In the genomic region with DNA sequence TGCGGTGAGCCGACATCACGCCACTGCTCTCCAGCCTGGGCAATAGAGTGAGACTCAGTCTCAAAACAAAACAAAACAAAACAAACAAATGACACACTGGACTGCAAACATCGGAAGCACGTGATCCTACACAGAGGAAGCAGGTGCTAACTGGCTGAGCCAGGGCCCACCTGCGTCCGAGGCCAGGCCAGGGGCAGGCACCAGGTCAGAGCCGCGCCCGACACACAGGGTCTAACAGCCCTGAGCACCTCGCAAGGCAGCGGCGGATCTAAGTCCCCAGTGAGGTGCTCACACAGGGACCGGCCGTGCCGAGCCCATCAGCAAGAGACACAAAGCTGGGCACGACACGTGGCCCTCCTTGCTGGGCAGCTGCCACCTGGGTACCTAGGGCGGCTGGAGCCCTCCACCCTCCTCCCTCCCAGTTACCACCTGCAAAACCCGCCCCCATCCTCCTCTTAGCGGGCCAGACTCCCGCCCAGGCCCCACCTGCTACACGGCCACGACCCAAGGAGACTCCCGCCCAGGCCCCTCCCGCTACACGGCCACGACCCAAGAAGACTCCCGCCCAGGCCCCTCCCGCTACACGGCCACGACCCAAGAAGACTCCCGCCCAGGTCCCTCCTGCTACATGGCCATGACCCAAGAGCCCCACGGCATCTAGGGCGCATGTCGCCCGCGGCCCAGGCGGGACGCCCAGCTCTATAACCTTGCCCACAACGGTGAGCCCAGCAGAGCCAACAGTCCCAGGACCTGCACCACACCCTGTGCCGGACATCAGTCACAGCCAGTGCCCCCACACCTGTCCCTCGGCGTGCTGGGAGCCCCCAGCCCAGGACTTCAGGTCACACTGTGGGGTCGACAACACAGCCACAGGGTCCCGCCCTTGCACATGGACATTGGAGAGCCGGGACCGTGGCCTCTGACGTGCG, we compare ENCODE assay signal across 24 cellular contexts. TPM values are rescaled to one million over a fixed set of nuclear protein-coding genes. Genes with fewer than 3 reads are reported as not detected.
DNase-seq lines count a peak whose midpoint lies in the region; ATAC-seq and TF ChIP-seq lines count a peak whose summit lies in the region.
"Had no signal": no experiment of that assay in that cellular context is flagged by ENCODE, and none has a peak within 500 bp of the region (broad histone marks: within the 10 kb centered on the region; RNA-seq: fewer than 3 reads in every experiment).

No MANE protein-coding gene starts in this region.

- in situ Hi-C loops in IMR-90 (cut with MboI; ENCODE audit: low sequenced_read_pairs): no loop called here

- H2BK20ac ChIP-seq in IMR-90 (ENCODE audit: low read depth, low read length): no peak overlapping the region

- CTCF ChIA-PET in IMR-90 (lab: Yijun Ruan, JAX) (no interaction called here), WTC11 (lab: Charles Lee) (interaction anchor here (1.3 kb wide), 1 partner anchor 20 kb away, joined by 4 read pairs; no protein-coding TSS in a partner anchor), A673 (lab: Charles Lee) (no interaction called here)

- no peaks in the 10 kb centered on the region for H3K9me1 ChIP-seq in IMR-90 (ENCODE audit: insufficient read depth, low read length)

- H3K9me3 ChIP-seq in IMR-90 (ENCODE audit: control insufficient read depth, insufficient read depth, low read length): no peaks in the 10 kb centered on the region
- H3K9me3 ChIP-seq in lower lobe of right lung: no peaks in the 10 kb centered on the region
- H3K9me3 ChIP-seq in hepatocyte (ENCODE audit: low read depth): no peaks in the 10 kb centered on the region
- H3K9me3 ChIP-seq in A673 (ENCODE audit: low read depth, low read length, poor library complexity, severe bottlenecking): no peaks in the 10 kb centered on the region
- H3K9me3 ChIP-seq: transverse colon had no signal

- H3K27me3 Mint-ChIP-seq in WTC11 (ENCODE audit: low read depth): no peaks in the 10 kb centered on the region
- H3K27me3 Mint-ChIP-seq: activated T-cell treated with anti-CD3 and anti-CD28 coated beads, Interleukin-2, amount 50 U/mL, for 24 hours; brain had no signal

- no peak overlapping the region for H2BK120ac ChIP-seq in IMR-90 (ENCODE audit: low read depth, low read length)

- H3K36me3 ChIP-seq in IMR-90 (ENCODE audit: control insufficient read depth, insufficient read depth, low read length): peaks cover 57% of the 10 kb centered on the region
- H3K36me3 ChIP-seq in lower lobe of right lung: peaks cover 87% of the 10 kb centered on the region
- H3K36me3 ChIP-seq in hepatocyte (replicated peaks; ENCODE audit: insufficient read depth, low read depth): no peaks in the 10 kb centered on the region
- H3K36me3 ChIP-seq in A673 (ENCODE audit: insufficient read depth, low read length, poor library complexity, severe bottlenecking): peaks cover 32% of the 10 kb centered on the region

- H3K36me3 Mint-ChIP-seq in WTC11: peaks cover 46% of the 10 kb centered on the region

- H3K4me3 Mint-ChIP-seq in WTC11: no peak overlapping the region
- H3K4me3 Mint-ChIP-seq: activated T-cell treated with anti-CD3 and anti-CD28 coated beads, Interleukin-2, amount 50 U/mL, for 24 hours; brain; nephron had no signal

- H3K14ac ChIP-seq in IMR-90 (replicated peaks; ENCODE audit: low read depth, low read length): no peak overlapping the region

- 0 out of 2 replicates have a peak overlapping the region, but pooled peaks have one; percentile 6 for H3K27ac Mint-ChIP-seq in WTC11
- H3K27ac Mint-ChIP-seq: activated T-cell treated with anti-CD3 and anti-CD28 coated beads, Interleukin-2, amount 50 U/mL, for 24 hours; brain; nephron had no signal

- no peak overlapping the region for H3K23ac ChIP-seq in IMR-90 (ENCODE audit: low read depth, low read length)

- no peak overlapping the region for H3K9ac ChIP-seq in IMR-90 (ENCODE audit: low read depth, low read length)

- H3K27ac ChIP-seq in IMR-90 (ENCODE audit: insufficient read depth, low read length) (no peak overlapping the region), lower lobe of right lung (no peak overlapping the region), hepatocyte (no peak overlapping the region), A673 (ENCODE audit: low read depth, low read length, poor library complexity, severe bottlenecking) (no peak overlapping the region)
- H3K27ac ChIP-seq: epithelial cell of prostate, transverse colon had no signal

- no peak for TF ChIP-seq CTCF in IMR-90 (conservative IDR thresholded peaks at IDR 0.05; ENCODE audit: low read depth, low read length)
- TF ChIP-seq CTCF in WTC11 (IDR thresholded peaks at IDR 0.05): no peak
- TF ChIP-seq CTCF in lower lobe of right lung (IDR thresholded peaks at IDR 0.05): no peak
- no peak for TF ChIP-seq CTCF in hepatocyte (IDR thresholded peaks at IDR 0.05; ENCODE audit: poor library complexity)
- TF ChIP-seq CTCF in A673 (conservative IDR thresholded peaks at IDR 0.05; ENCODE audit: low read depth, low read length): no peak

- DNase-seq in NCI-H1417 (lab: John Stamatoyannopoulos, UW) (peak in 2 of 3 experiments; percentile 14 to 27), NCI-H1417 treated with DMSO at 0.1 percent for 48 hours (lab: John Stamatoyannopoulos, UW) (no peak), IMR-90 (no peak), WTC11 (ENCODE audit: low spot score) (no peak), lower lobe of right lung (peak; percentile 36), hepatocyte (ENCODE audit: low spot score) (no peak), SKM-1 treated with dmso at 0.1 percent for 144 hours (lab: John Stamatoyannopoulos, UW; ENCODE audit: unreplicated experiment) (no peak), A673 (ENCODE audit: low spot score) (no peak)
- DNase-seq: 8988T; activated naive CD4-positive, alpha-beta T cell; activated T-cell treated with anti-CD3 and anti-CD28 coated beads, Interleukin-2, amount 50 U/mL, for 24 hours; effector CD4-positive, alpha-beta T cell; GDM1; GOT3; Karpas-422; left cardiac atrium; midbrain; NCI-H187 treated with DMSO at 0.1 percent for 48 hours; NCI-H226; NCI-H748 treated with DMSO at 0.1 percent for 48 hours; transverse colon had no signal

- no peak overlapping the region for H2AK9ac ChIP-seq in IMR-90 (replicated peaks; ENCODE audit: low read depth, low read length, poor library complexity)

- no peak for ATAC-seq in IMR-90 (ENCODE audit: low read depth)
- ATAC-seq in WTC11: no peak
- ATAC-seq in lower lobe of right lung: peak; percentile 14 to 17
- ATAC-seq: left cardiac atrium had no signal

- H4K8ac ChIP-seq in IMR-90 (ENCODE audit: low read depth in 2 of 2, low read length in 2 of 2): no peak overlapping the region

- BruUV-seq in IMR-90 (replicated peaks; lab: Mats Ljungman, UMichigan) (no TSS peak), A673 (replicated peaks; lab: Mats Ljungman, UMichigan) (no TSS peak)

- H2BK5ac ChIP-seq in IMR-90 (ENCODE audit: low read depth, low read length, poor library complexity, severe bottlenecking): no peak overlapping the region

- no peaks in the 10 kb centered on the region for H3K9me3 Mint-ChIP-seq in WTC11
- H3K9me3 Mint-ChIP-seq: activated T-cell treated with anti-CD3 and anti-CD28 coated beads, Interleukin-2, amount 50 U/mL, for 24 hours; brain; nephron had no signal

- POLR2A ChIA-PET in IMR-90 (lab: Charles Lee; ENCODE audit: unreplicated experiment) (no interaction called here), WTC11 (lab: Charles Lee) (interaction anchor here (0.9 kb wide), 1 partner anchor 94 kb away, joined by 3 read pairs; no protein-coding TSS in a partner anchor), A673 (lab: Charles Lee; ENCODE audit: low non-redundant PET) (no interaction called here)

- H4K5ac ChIP-seq in IMR-90 (ENCODE audit: low read depth, low read length): no peak overlapping the region

- TF ChIP-seq RAD21 in IMR-90 (IDR thresholded peaks at IDR 0.05; ENCODE audit: low read length): no peak

- H3K4me1 ChIP-seq in IMR-90 (ENCODE audit: control insufficient read depth, insufficient read depth, low read length): no peaks in the 10 kb centered on the region
- H3K4me1 ChIP-seq in lower lobe of right lung: no peaks in the 10 kb centered on the region
- H3K4me1 ChIP-seq in hepatocyte (ENCODE audit: insufficient read depth): no peaks in the 10 kb centered on the region
- H3K4me1 ChIP-seq in A673 (ENCODE audit: insufficient read depth, low read length, poor library complexity, severe bottlenecking): no peaks in the 10 kb centered on the region
- H3K4me1 ChIP-seq: transverse colon had no signal

- peak overlapping the region; percentile 61 for H2AFZ ChIP-seq in IMR-90 (replicated peaks; ENCODE audit: low read length, poor library complexity)
- H2AFZ ChIP-seq in hepatocyte: no peak overlapping the region

- no peak overlapping the region for H3K4me2 ChIP-seq in IMR-90 (ENCODE audit: low read depth, low read length)
- H3K4me2 ChIP-seq in hepatocyte: no peak overlapping the region

- H3K4ac ChIP-seq in IMR-90 (ENCODE audit: low read depth, low read length): no peak overlapping the region

- no peak overlapping the region for H3K4me3 ChIP-seq in IMR-90 (ENCODE audit: insufficient read depth, low read depth, low read length)
- no peak overlapping the region for H3K4me3 ChIP-seq in lower lobe of right lung
- H3K4me3 ChIP-seq in hepatocyte: no peak overlapping the region
- no peak overlapping the region for H3K4me3 ChIP-seq in A673 (ENCODE audit: low read depth, low read length, poor library complexity, severe bottlenecking)
- H3K4me3 ChIP-seq: transverse colon had no signal

- no peak overlapping the region for H3K56ac ChIP-seq in IMR-90 (ENCODE audit: extremely low read depth, insufficient read depth, low read length)

- H3K27me3 ChIP-seq in IMR-90 (ENCODE audit: control insufficient read depth, insufficient read depth, low read length) (no peaks in the 10 kb centered on the region), lower lobe of right lung (ENCODE audit: low read depth) (no peaks in the 10 kb centered on the region), hepatocyte (no peaks in the 10 kb centered on the region), A673 (replicated peaks; ENCODE audit: insufficient read depth, low read depth, low read length, poor library complexity) (no peaks in the 10 kb centered on the region)
- H3K27me3 ChIP-seq: transverse colon had no signal

- H3K79me2 ChIP-seq in hepatocyte: peaks cover 83% of the 10 kb centered on the region

- H3K18ac ChIP-seq in IMR-90 (ENCODE audit: low read depth, low read length): no peak overlapping the region

- intact Hi-C loops in IMR-90 (cut with micrococcal nuclease) (no loop called here), lower lobe of right lung (cut with DNase I) (no loop called here), A673 (cut with micrococcal nuclease; ENCODE audit: unreplicated experiment) (no loop called here)

- H3K4me1 Mint-ChIP-seq in WTC11: no peaks in the 10 kb centered on the region

- H3K9me2 ChIP-seq in hepatocyte (replicated peaks; ENCODE audit: insufficient read depth): no peaks in the 10 kb centered on the region

- dilution Hi-C loops in IMR-90 (cut with HindIII; ENCODE audit: low sequenced_read_pairs, unreplicated experiment): no loop called here

- H2AK5ac ChIP-seq in IMR-90 (ENCODE audit: low read depth, low read length): no peak overlapping the region

- H4K20me1 ChIP-seq in IMR-90 (ENCODE audit: insufficient read depth, low read length) (peaks cover 69% of the 10 kb centered on the region), hepatocyte (ENCODE audit: insufficient read depth, poor library complexity, severe bottlenecking) (peaks cover 51% of the 10 kb centered on the region)

- H2BK15ac ChIP-seq in IMR-90 (ENCODE audit: low read depth, low read length): no peak overlapping the region

- peaks cover 13 to 50% of the 10 kb centered on the region in 2 experiments for H3K79me1 ChIP-seq in IMR-90 (ENCODE audit: low read depth in 1 of 2, low read length in 2 of 2)

- 94% methylated on average over 27 of the region's 50 CpGs; no CpG with 5 or more reads in 1 of the 2 experiments for WGBS in IMR-90 (ENCODE audit: extremely low coverage in 2 of 2, insufficient read length in 1 of 2), 2 experiments
- WGBS in hepatocyte (ENCODE audit: low lambda C conversion rate, missing lambda C conversion rate): 97% methylated on average over 33 of the region's 50 CpGs

- no peak overlapping the region for H4K91ac ChIP-seq in IMR-90 (ENCODE audit: insufficient read depth, low read depth, low read length)

- TF ChIP-seq POLR2A in IMR-90 (IDR thresholded peaks at IDR 0.05; ENCODE audit: low read depth, low read length): no peak

RNA-seq across cellular contexts. Expression of a gene that starts 15.6 kb away (rescaled TPM):
- 75.3 and 76.1 TPM in 2 replicates for total RNA-seq in IMR-90 (2012; rRNA removed)
- polyA plus RNA-seq in IMR-90 (2012; rRNA removed): 129 and 132 TPM in 2 replicates
- 112 and 149 TPM in 2 replicates for polyA plus RNA-seq in IMR-90 (2012; cell fraction: cytosol; rRNA removed)
- polyA plus RNA-seq in IMR-90 (2012; cell fraction: nucleus; rRNA removed; ENCODE audit: low replicate concordance): 165 and 397 TPM in 2 replicates
- total RNA-seq in WTC11 (2021): 160 to 190 TPM (median 163 TPM) in 3 replicates
- total RNA-seq in lower lobe of right lung: 99.5 TPM
- total RNA-seq in hepatocyte: 92.2 and 102 TPM in 2 replicates
- 108 and 109 TPM in 2 replicates for polyA plus RNA-seq in hepatocyte
- 148 and 154 TPM in 2 replicates for total RNA-seq in A673 (2021)

RNA-seq across cellular contexts. Expression of a gene that starts 28.0 kb away (rescaled TPM):
- total RNA-seq in IMR-90 (2012; rRNA removed) (2.5 TPM in 2 replicates), WTC11 (2021) (99.2 to 111 TPM (median 103 TPM) in 3 replicates), lower lobe of right lung (33.0 TPM), hepatocyte (6.9 and 9.5 TPM in 2 replicates), A673 (2021) (71.2 and 78.8 TPM in 2 replicates)
- polyA plus RNA-seq in IMR-90 (2012; rRNA removed) (12.6 and 22.0 TPM in 2 replicates), hepatocyte (9.1 and 10.7 TPM in 2 replicates)
- 10.1 and 10.4 TPM in 2 replicates for polyA plus RNA-seq in IMR-90 (2012; cell fraction: cytosol; rRNA removed)
- polyA plus RNA-seq in IMR-90 (2012; cell fraction: nucleus; rRNA removed; ENCODE audit: low replicate concordance): 43.0 and 136 TPM in 2 replicates

RNA-seq across cellular contexts. Expression of a gene that starts 39.0 kb away (rescaled TPM):
- total RNA-seq in IMR-90 (2012; rRNA removed): 0.56 and 0.72 TPM in 2 replicates
- 2.8 and 3.4 TPM in 2 replicates for polyA plus RNA-seq in IMR-90 (2012; rRNA removed)
- polyA plus RNA-seq in IMR-90 (2012; cell fraction: cytosol; rRNA removed): 0.37 and 1.5 TPM in 2 replicates
- 19.5 and 47.8 TPM in 2 replicates for polyA plus RNA-seq in IMR-90 (2012; cell fraction: nucleus; rRNA removed; ENCODE audit: low replicate concordance)
- total RNA-seq in WTC11 (2021): 0.73 to 1.9 TPM (median 1.8 TPM) in 3 replicates
- total RNA-seq in lower lobe of right lung: 7.4 TPM
- total RNA-seq in hepatocyte: 0.44 and 1.4 TPM in 2 replicates
- polyA plus RNA-seq in hepatocyte: 2.8 and 4.0 TPM in 2 replicates
- 1.6 and 2.5 TPM in 2 replicates for total RNA-seq in A673 (2021)

RNA-seq across cellular contexts. Expression of a gene that starts 39.6 kb away (rescaled TPM):
- total RNA-seq in IMR-90 (2012; rRNA removed) (8.9 and 9.3 TPM in 2 replicates), WTC11 (2021) (8.1 to 9.8 TPM (median 9.6 TPM) in 3 replicates), lower lobe of right lung (69.2 TPM), hepatocyte (13.5 and 15.7 TPM in 2 replicates), A673 (2021) (40.7 and 47.1 TPM in 2 replicates)
- polyA plus RNA-seq in IMR-90 (2012; rRNA removed) (26.5 and 28.8 TPM in 2 replicates), hepatocyte (25.1 and 27.7 TPM in 2 replicates)
- 20.4 and 29.9 TPM in 2 replicates for polyA plus RNA-seq in IMR-90 (2012; cell fraction: cytosol; rRNA removed)
- polyA plus RNA-seq in IMR-90 (2012; cell fraction: nucleus; rRNA removed; ENCODE audit: low replicate concordance): 15.3 and 28.7 TPM in 2 replicates

Comparison
In these comparisons a context has a peak if more than half of its experiments do, and no peak if none do; other contexts are left out.
1. DNase-seq: peak in NCI-H1417 (2 of 3) and lower lobe of right lung (single experiment); none in NCI-H1417 treated with DMSO at 0.1 percent for 48 hours (single experiment), IMR-90 (single experiment), WTC11 (single experiment), hepatocyte (single experiment), SKM-1 treated with dmso at 0.1 percent for 144 hours (single experiment) and A673 (single experiment).
2. ATAC-seq: peak in lower lobe of right lung (2 of 2); none in IMR-90 (single experiment) and WTC11 (single experiment).